15 cellular contexts compared by ENCODE assay signal in genomic region chr2:157052685-157053224, GRCh38.
A peak's percentile ranks its signal among the peaks of the same experiment; 100 is the strongest.
DNase-seq lines count a peak whose midpoint lies in the region; ATAC-seq, FAIRE-seq and TF ChIP-seq lines count a peak whose summit lies in the region.
"Had no signal": no experiment of that assay in that cellular context is flagged by ENCODE, and none has a peak within 500 bp of the region (broad histone marks: within the 10 kb centered on the region; RNA-seq: fewer than 3 reads in every experiment).

No MANE protein-coding gene starts in this region.

- no peak for TF ChIP-seq POLR2A in H54 (IDR thresholded peaks at IDR 0.05; ENCODE audit: low read depth, low read length)

- DNase-seq in H54 (ENCODE audit: insufficient read length, low spot score), result peak; percentile 9
- no peak for DNase-seq in RWPE2 (ENCODE audit: low spot score)
- peak; percentile 77 to 93 for DNase-seq in fibroblast of lung (ENCODE audit: low read depth in 2 of 2)
- peak; percentile 24 for DNase-seq in small intestine
- no peak for DNase-seq in WERI-Rb-1
- no peak for DNase-seq in UCSD-AML1 (lab: John Stamatoyannopoulos, UW; ENCODE audit: unreplicated experiment)
- no peak for DNase-seq in NCI-H2227 (lab: John Stamatoyannopoulos, UW; ENCODE audit: unreplicated experiment)
- DNase-seq: DND-41; H7; natural killer cell; NCI-H1417; OCI-M1; stimulated activated CD4-positive, alpha-beta T cell treated with anti-CD3 and anti-CD28 coated beads, Interleukin-15, amount 100 ng/mL, for 24 hours; stimulated activated naive CD8-positive, alpha-beta T cell treated with anti-CD3 and anti-CD28 coated beads, Interleukin-15, Interleukin-2, amounts not matched to agents 100 U/mL and 50 U/mL, for 24 hours had no signal

- peak; percentile 99 for ATAC-seq in RWPE2 (ENCODE audit: low read depth)
- ATAC-seq: natural killer cell; stimulated activated naive CD8-positive, alpha-beta T cell treated with anti-CD3 and anti-CD28 coated beads, Interleukin-15, Interleukin-2, amounts not matched to agents 100 U/mL and 50 U/mL, for 24 hours had no signal

- no peaks in the 10 kb centered on the region for H3K79me2 ChIP-seq in fibroblast of lung (ENCODE audit: control insufficient read depth, insufficient read depth, low read length)

- FAIRE-seq in H54 (lab: Jason Lieb, UNC), result peak; percentile 96
- FAIRE-seq in small intestine (lab: Jason Lieb, UNC), result no peak

- H3K36me3 ChIP-seq in RWPE2 (ENCODE audit: low read depth), result no peaks in the 10 kb centered on the region
- H3K36me3 ChIP-seq in fibroblast of lung (ENCODE audit: control insufficient read depth, insufficient read depth, low read length), result no peaks in the 10 kb centered on the region
- no peaks in the 10 kb centered on the region for H3K36me3 ChIP-seq in small intestine (ENCODE audit: control insufficient read depth in 2 of 2, insufficient read depth in 2 of 2, low read length in 2 of 2)
- no peaks in the 10 kb centered on the region for H3K36me3 ChIP-seq in WERI-Rb-1

- no peaks in the 10 kb centered on the region for H3K27me3 ChIP-seq in RWPE2 (ENCODE audit: insufficient read depth, poor library complexity, severe bottlenecking)
- no peaks in the 10 kb centered on the region for H3K27me3 ChIP-seq in fibroblast of lung (ENCODE audit: control insufficient read depth, insufficient read depth, low read length)
- no peaks in the 10 kb centered on the region for H3K27me3 ChIP-seq in small intestine (ENCODE audit: control insufficient read depth in 2 of 2, insufficient read depth in 2 of 2, low read length in 2 of 2)
- H3K27me3 ChIP-seq in WERI-Rb-1 (ENCODE audit: insufficient read depth, low read depth, severe bottlenecking), result no peaks in the 10 kb centered on the region

- H3K27ac ChIP-seq in RWPE2 (ENCODE audit: poor library complexity, severe bottlenecking) (peak overlapping the region; percentile 43), fibroblast of lung (ENCODE audit: insufficient read depth, low read length) (no peak overlapping the region), small intestine (ENCODE audit: low read depth in 1 of 2, low read length in 1 of 2) (no peak overlapping the region), WERI-Rb-1 (no peak overlapping the region)
- H3K27ac ChIP-seq: VCaP had no signal

- H3K4me3 ChIP-seq in RWPE2 (ENCODE audit: severe bottlenecking) (no peak overlapping the region), fibroblast of lung (replicated peaks in 1 of 4; ENCODE audit: control extremely low read depth in 1 of 4, insufficient read depth in 1 of 4, low read depth in 3 of 4, low read length in 4 of 4) (no peak overlapping the region), small intestine (ENCODE audit: low read depth in 1 of 2, low read length in 2 of 2) (no peak overlapping the region), WERI-Rb-1 (ENCODE audit: low read depth, low read length) (no peak overlapping the region)

- no peak overlapping the region for H3K4me2 ChIP-seq in fibroblast of lung (ENCODE audit: extremely low read depth, insufficient read depth, low read length)

- no peak overlapping the region for H2AFZ ChIP-seq in fibroblast of lung (ENCODE audit: low read length)

- 73 to 75% (median 75%) methylated on average over 5 of the region's 5 CpGs for WGBS in small intestine, 3 donors

- H4K20me1 ChIP-seq in fibroblast of lung (ENCODE audit: control insufficient read depth, extremely low read depth, insufficient read depth, low read length), result no peaks in the 10 kb centered on the region

- H3K4me1 ChIP-seq in RWPE2 (ENCODE audit: insufficient read depth, poor library complexity, severe bottlenecking), result peaks cover 22% of the 10 kb centered on the region
- peaks cover 8% of the 10 kb centered on the region for H3K4me1 ChIP-seq in fibroblast of lung (ENCODE audit: control insufficient read depth, extremely low read depth, insufficient read depth, low read length)
- no peaks in the 10 kb centered on the region for H3K4me1 ChIP-seq in small intestine (ENCODE audit: control insufficient read depth in 2 of 2, insufficient read depth in 1 of 2, low read depth in 1 of 2, low read length in 1 of 2)

- H3K9me3 ChIP-seq in RWPE2 (ENCODE audit: severe bottlenecking) (no peaks in the 10 kb centered on the region), fibroblast of lung (ENCODE audit: control insufficient read depth, insufficient read depth, low read depth, low read length) (no peaks in the 10 kb centered on the region), small intestine (ENCODE audit: control insufficient read depth, low read depth) (no peaks in the 10 kb centered on the region), WERI-Rb-1 (ENCODE audit: severe bottlenecking) (no peaks in the 10 kb centered on the region)

- H3K9ac ChIP-seq in fibroblast of lung (ENCODE audit: insufficient read depth, low read length), result no peak overlapping the region

- TF ChIP-seq CTCF in RWPE2 (IDR thresholded peaks at IDR 0.05; ENCODE audit: poor library complexity, severe bottlenecking) (no peak), fibroblast of lung (conservative IDR thresholded peaks at IDR 0.05 in 1 of 2, IDR thresholded peaks at IDR 0.05 in 1 of 2; ENCODE audit: low read depth in 1 of 2, low read length in 2 of 2) (no peak), WERI-Rb-1 (IDR thresholded peaks at IDR 0.05; ENCODE audit: low read depth, low read length) (no peak)

Comparison
In these comparisons a context has a peak if more than half of its experiments do, and no peak if none do; other contexts are left out.
1. DNase-seq: peak in H54 (single experiment), fibroblast of lung (2 of 2) and small intestine (single experiment); none in RWPE2 (single experiment), WERI-Rb-1 (single experiment), UCSD-AML1 (single experiment) and NCI-H2227 (single experiment).